ENCODE assay signal across 16 cellular contexts in genomic region chr20:32918296-32918695, GRCh38. TPM values are rescaled to one million over a fixed set of nuclear protein-coding genes. Genes with fewer than 3 reads are reported as not detected.
"Had no signal": no experiment of that assay in that cellular context is flagged by ENCODE, and none has a peak within 500 bp of the region (broad histone marks: within the 10 kb centered on the region; RNA-seq: fewer than 3 reads in every experiment).

No MANE protein-coding gene starts in this region.

- H3K4me3 ChIP-seq: ascending aorta, breast epithelium, gastroesophageal sphincter, heart right ventricle, left ventricle myocardium inferior had no signal

- H3K4me1 ChIP-seq: ascending aorta, breast epithelium, gastroesophageal sphincter, heart right ventricle, left ventricle myocardium inferior had no signal

- H3K27ac ChIP-seq: ascending aorta, breast epithelium, gastroesophageal sphincter, heart right ventricle, left ventricle myocardium inferior had no signal

- DNase-seq: activated CD4-positive, alpha-beta T cell treated with anti-CD3 and anti-CD28 coated beads, Interleukin-2, amount 50 U/mL, for 4 hours; activated CD4-positive, CD25-positive, alpha-beta regulatory T cell treated with anti-CD3 and anti-CD28 coated beads, Interleukin-2, amount 50 U/mL, for 72 hours; activated naive CD4-positive, alpha-beta T cell treated with anti-CD3 and anti-CD28 coated beads, Interleukin-2, amount 10 ng/mL, durations not matched to agents 7 days and 5 days; activated T-cell treated with anti-CD3 and anti-CD28 coated beads, Interleukin-2, amount 50 U/mL, for 24 hours; heart right ventricle; left ventricle myocardium inferior; nephron progenitor cell; stimulated activated CD4-positive, alpha-beta T cell treated with anti-CD3 and anti-CD28 coated beads, Interleukin-1b, Interleukin-23, amount 100 ng/mL, for 48 hours; T-cell; T1000 had no signal

- H3K36me3 ChIP-seq: ascending aorta, breast epithelium, gastroesophageal sphincter, heart right ventricle, left ventricle myocardium inferior had no signal

- H3K27me3 ChIP-seq: ascending aorta, breast epithelium, gastroesophageal sphincter, heart right ventricle had no signal

RNA-seq across cellular contexts. Expression of gene EFCAB8, which starts 59.6 kb away (rescaled TPM):
- total RNA-seq: ascending aorta, dermis microvascular lymphatic vessel endothelial cell, epithelial cell of proximal tubule, kidney epithelial cell, left ventricle myocardium inferior had no signal
